ENCODE assay signal across 17 cellular contexts in the genomic region with DNA sequence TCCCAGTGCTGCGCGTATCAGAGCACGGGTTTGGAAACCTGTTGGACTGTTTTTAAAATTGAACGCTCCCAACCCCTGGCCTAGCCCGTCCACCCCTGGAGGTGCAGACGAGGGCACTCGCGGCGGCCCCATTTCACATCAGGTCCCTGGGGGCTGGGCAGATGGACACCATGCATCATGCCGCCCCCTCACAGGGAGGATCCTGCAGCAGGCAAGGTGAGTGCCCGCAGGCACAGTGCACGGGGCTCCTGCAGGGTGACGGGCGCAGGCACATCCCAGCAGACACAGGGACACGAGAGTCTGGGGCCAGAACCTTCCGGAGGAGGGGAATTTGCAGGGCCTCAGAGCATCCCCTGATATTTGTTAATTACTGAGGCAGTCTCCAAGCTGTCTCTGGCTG. TPM values are rescaled to one million over a fixed set of nuclear protein-coding genes. Genes with fewer than 3 reads are reported as not detected.
DNase-seq lines count a peak whose midpoint lies in the region; ATAC-seq and TF ChIP-seq lines count a peak whose summit lies in the region.
"Had no signal": no experiment of that assay in that cellular context is flagged by ENCODE, and none has a peak within 500 bp of the region (broad histone marks: within the 10 kb centered on the region; RNA-seq: fewer than 3 reads in every experiment).

No MANE protein-coding gene starts in this region.

- DNase-seq in Right ventricle myocardium inferior (ENCODE audit: missing footprints), result peak; percentile 37
- no peak for DNase-seq in left ventricle myocardium inferior
- DNase-seq in natural killer cell treated with Interleukin-12 subunit alpha and Interleukin-12 subunit beta and Interleukin-15 and Interleukin-18, amount 100 ng/mL, for 72 hours (ENCODE audit: low spot score), result peak; percentile 55
- no peak for DNase-seq in natural killer cell
- peak; percentile 8 for DNase-seq in iPS-NIHi11 (ENCODE audit: low spot score)
- DNase-seq in neuronal stem cell (ENCODE audit: low spot score), result no peak
- DNase-seq in PC-9, result no peak
- DNase-seq: Calu3; CD8-positive, alpha-beta T cell; DMS79 treated with DMSO at 0.1 percent for 48 hours; GF-D8; H9 had no signal

- H3K9ac ChIP-seq in neuronal stem cell (ENCODE audit: low read depth, low read length, poor library complexity), result no peak overlapping the region
- H3K9ac ChIP-seq: BLaER1 treated with 17β-estradiol and CSF1 and Interleukin-3, amounts not matched to agents 10 nM and 100 nM had no signal

- no peak overlapping the region for H4K91ac ChIP-seq in neuronal stem cell (ENCODE audit: low read depth, low read length, poor library complexity)

- H3K27me3 ChIP-seq in left ventricle myocardium inferior (ENCODE audit: low read depth) (peaks cover 49% of the 10 kb centered on the region), neuronal stem cell (ENCODE audit: control insufficient read depth in 3 of 3, insufficient read depth in 3 of 3, low read depth in 1 of 3, low read length in 3 of 3) (peaks cover 0 to 12% (median 0%) of the 10 kb centered on the region in 3 experiments), PC-9 (ENCODE audit: insufficient read depth, low read depth) (no peaks in the 10 kb centered on the region)
- H3K27me3 ChIP-seq: BLaER1 treated with 17β-estradiol and CSF1 and Interleukin-3, amounts not matched to agents 10 nM and 100 nM had no signal

- no TSS peak for BruUV-seq in PC-9 (replicated peaks; lab: Mats Ljungman, UMichigan)

- no CpG with 5 or more reads among the region's 16 CpGs for WGBS in neuronal stem cell (ENCODE audit: extremely low coverage in 2 of 2, insufficient read length in 2 of 2, insufficient replicate concordance in 1 of 2), 2 donors

- no peaks in the 10 kb centered on the region for H3K36me3 Mint-ChIP-seq in natural killer cell treated with Interleukin-12 subunit alpha and Interleukin-12 subunit beta and Interleukin-15 and Interleukin-18, amount 100 ng/mL, for 72 hours
- no peaks in the 10 kb centered on the region for H3K36me3 Mint-ChIP-seq in natural killer cell

- peaks cover 2% of the 10 kb centered on the region for H3K79me1 ChIP-seq in neuronal stem cell (ENCODE audit: low read depth, low read length)

- no peak overlapping the region for H3K27ac ChIP-seq in left ventricle myocardium inferior (replicated peaks)
- H3K27ac ChIP-seq in neuronal stem cell (replicated peaks; ENCODE audit: low read length), result no peak overlapping the region
- H3K27ac ChIP-seq in PC-9, result no peak overlapping the region
- H3K27ac ChIP-seq: BLaER1 treated with 17β-estradiol and CSF1 and Interleukin-3, amounts not matched to agents 10 nM and 100 nM had no signal

- no peaks in the 10 kb centered on the region for H3K9me2 ChIP-seq in PC-9 (ENCODE audit: insufficient read depth)

- H3K4me1 Mint-ChIP-seq in natural killer cell treated with Interleukin-12 subunit alpha and Interleukin-12 subunit beta and Interleukin-15 and Interleukin-18, amount 100 ng/mL, for 72 hours (ENCODE audit: low read depth in 2 of 2), result no peaks in the 10 kb centered on the region
- peaks cover 5 to 7% of the 10 kb centered on the region in 2 donors for H3K4me1 Mint-ChIP-seq in natural killer cell
- H3K4me1 Mint-ChIP-seq: H9 had no signal

- no peak overlapping the region for H2BK15ac ChIP-seq in neuronal stem cell (ENCODE audit: low read length)

- H3K4me3 ChIP-seq in left ventricle myocardium inferior (no peak overlapping the region), neuronal stem cell (ENCODE audit: low read length in 2 of 2) (no peak overlapping the region), PC-9 (no peak overlapping the region)
- H3K4me3 ChIP-seq: BLaER1 treated with 17β-estradiol and CSF1 and Interleukin-3, amounts not matched to agents 10 nM and 100 nM had no signal

- no peak overlapping the region for H2BK120ac ChIP-seq in neuronal stem cell (ENCODE audit: low read depth, low read length)

- H3F3A ChIP-seq in PC-9 (ENCODE audit: insufficient read depth, low read depth), result no peaks in the 10 kb centered on the region

- no peaks in the 10 kb centered on the region for H4K20me1 ChIP-seq in PC-9 (ENCODE audit: insufficient read depth)
- H4K20me1 ChIP-seq: BLaER1 treated with 17β-estradiol and CSF1 and Interleukin-3, amounts not matched to agents 10 nM and 100 nM had no signal

- no peaks in the 10 kb centered on the region for H3K79me2 ChIP-seq in PC-9 (ENCODE audit: low read depth)

- no peak overlapping the region for H3K18ac ChIP-seq in neuronal stem cell (ENCODE audit: low read length)

- H2AFZ ChIP-seq in neuronal stem cell (ENCODE audit: low read length), result no peak overlapping the region
- no peak overlapping the region for H2AFZ ChIP-seq in PC-9

- POLR2A ChIA-PET in PC-9 (lab: Charles Lee; ENCODE audit: unreplicated experiment), result no interaction called here

- ATAC-seq in Right ventricle myocardium inferior, result no peak
- no peak for ATAC-seq in natural killer cell treated with Interleukin-12 subunit alpha and Interleukin-12 subunit beta and Interleukin-15 and Interleukin-18, amount 100 ng/mL, for 72 hours
- ATAC-seq in natural killer cell, result no peak
- ATAC-seq in GM19324 (IDR thresholded peaks at IDR 0.05; ENCODE audit: low FRiP score, unreplicated experiment), result no peak
- ATAC-seq: CD8-positive, alpha-beta T cell; HepG2 had no signal

- H3K4me3 Mint-ChIP-seq in natural killer cell treated with Interleukin-12 subunit alpha and Interleukin-12 subunit beta and Interleukin-15 and Interleukin-18, amount 100 ng/mL, for 72 hours, result no peak overlapping the region
- no peak overlapping the region for H3K4me3 Mint-ChIP-seq in natural killer cell
- H3K4me3 Mint-ChIP-seq: B cell; CD8-positive, alpha-beta T cell; H9 had no signal

- no peaks in the 10 kb centered on the region for H3K27me3 Mint-ChIP-seq in natural killer cell treated with Interleukin-12 subunit alpha and Interleukin-12 subunit beta and Interleukin-15 and Interleukin-18, amount 100 ng/mL, for 72 hours
- no peaks in the 10 kb centered on the region for H3K27me3 Mint-ChIP-seq in natural killer cell (ENCODE audit: low read depth in 2 of 2)
- H3K27me3 Mint-ChIP-seq: B cell had no signal

- TF ChIP-seq CTCF in left ventricle myocardium inferior (IDR thresholded peaks at IDR 0.05; ENCODE audit: borderline replicate concordance) (no peak), natural killer cell (IDR thresholded peaks at IDR 0.05) (no peak), PC-9 (conservative IDR thresholded peaks at IDR 0.05) (no peak)

- CTCF ChIA-PET in PC-9 (lab: Charles Lee), result no interaction called here

- H3K9me3 ChIP-seq in left ventricle myocardium inferior (replicated peaks) (no peaks in the 10 kb centered on the region), neuronal stem cell (replicated peaks in 1 of 2; ENCODE audit: control insufficient read depth in 2 of 2, insufficient read depth in 1 of 2, low read depth in 1 of 2, low read length in 2 of 2) (peaks cover 0 to 5% of the 10 kb centered on the region in 2 donors), PC-9 (ENCODE audit: insufficient read depth, low read depth) (no peaks in the 10 kb centered on the region)

- no peak overlapping the region for H3K27ac Mint-ChIP-seq in natural killer cell treated with Interleukin-12 subunit alpha and Interleukin-12 subunit beta and Interleukin-15 and Interleukin-18, amount 100 ng/mL, for 72 hours
- H3K27ac Mint-ChIP-seq in natural killer cell, result no peak overlapping the region
- H3K27ac Mint-ChIP-seq: B cell; CD8-positive, alpha-beta T cell had no signal

- no peak overlapping the region for H4K8ac ChIP-seq in neuronal stem cell (ENCODE audit: low read depth, low read length)

- no peak overlapping the region for H2BK5ac ChIP-seq in neuronal stem cell (ENCODE audit: low read length)

- H2AK5ac ChIP-seq in neuronal stem cell (ENCODE audit: low read depth, low read length), result peak overlapping the region; percentile 70

- no peaks in the 10 kb centered on the region for H3K9me3 Mint-ChIP-seq in natural killer cell treated with Interleukin-12 subunit alpha and Interleukin-12 subunit beta and Interleukin-15 and Interleukin-18, amount 100 ng/mL, for 72 hours
- H3K9me3 Mint-ChIP-seq in natural killer cell, result no peaks in the 10 kb centered on the region
- H3K9me3 Mint-ChIP-seq: CD8-positive, alpha-beta T cell had no signal

- intact Hi-C loops in Right ventricle myocardium inferior (cut with DNase I), result no loop called here
- intact Hi-C loops in left ventricle myocardium inferior (cut with micrococcal nuclease), result no loop called here
- intact Hi-C loops in natural killer cell (cut with micrococcal nuclease), result no loop called here
- intact Hi-C loops in PC-9 (cut with micrococcal nuclease; ENCODE audit: unreplicated experiment), result no loop called here

- H3K36me3 ChIP-seq in left ventricle myocardium inferior, result no peaks in the 10 kb centered on the region
- no peaks in the 10 kb centered on the region for H3K36me3 ChIP-seq in neuronal stem cell (replicated peaks in 1 of 2; ENCODE audit: control insufficient read depth in 2 of 2, insufficient read depth in 2 of 2, low read length in 2 of 2)
- H3K36me3 ChIP-seq in PC-9 (ENCODE audit: low read depth), result no peaks in the 10 kb centered on the region
- H3K36me3 ChIP-seq: BLaER1 treated with 17β-estradiol and CSF1 and Interleukin-3, amounts not matched to agents 10 nM and 100 nM had no signal

- H3K4me2 ChIP-seq in neuronal stem cell (ENCODE audit: insufficient read depth, low read length, poor library complexity, severe bottlenecking), result no peak overlapping the region
- no peak overlapping the region for H3K4me2 ChIP-seq in PC-9
- H3K4me2 ChIP-seq: BLaER1 treated with 17β-estradiol and CSF1 and Interleukin-3, amounts not matched to agents 10 nM and 100 nM had no signal

- H3K4ac ChIP-seq in neuronal stem cell (ENCODE audit: low read length), result no peak overlapping the region

- H3K14ac ChIP-seq in neuronal stem cell (ENCODE audit: low read length), result peak overlapping the region; percentile 82

- H3K4me1 ChIP-seq in left ventricle myocardium inferior (no peaks in the 10 kb centered on the region), neuronal stem cell (ENCODE audit: control insufficient read depth in 2 of 2, insufficient read depth in 1 of 2, low read depth in 1 of 2, low read length in 2 of 2) (no peaks in the 10 kb centered on the region), PC-9 (replicated peaks; ENCODE audit: insufficient read depth) (no peaks in the 10 kb centered on the region)

- no peak overlapping the region for H2BK12ac ChIP-seq in neuronal stem cell (ENCODE audit: low read length)

- H3K23ac ChIP-seq in neuronal stem cell (ENCODE audit: low read depth, low read length, poor library complexity), result no peak overlapping the region

RNA-seq across cellular contexts. Expression of gene ANO9, which starts 7.3 kb away (rescaled TPM):
- total RNA-seq in Right ventricle myocardium inferior, result 0.41 TPM
- total RNA-seq in left ventricle myocardium inferior, result 0.11 TPM
- total RNA-seq in natural killer cell treated with Interleukin-12 subunit alpha and Interleukin-12 subunit beta and Interleukin-15 and Interleukin-18, amount 100 ng/mL, for 72 hours, result 1 to 10 TPM; 2.4 to 6.7 TPM
- total RNA-seq in natural killer cell, result 10 to 100 TPM; 15.1 to 21.3 (median 15.1) TPM
- polyA plus RNA-seq in neuronal stem cell (2013, experiment 1 of 2), result 2.8 TPM
- 1.9 TPM for polyA plus RNA-seq in neuronal stem cell (2013, experiment 2 of 2)
- 18.1 and 27.6 TPM in 2 replicates for total RNA-seq in PC-9 (2021)
- total RNA-seq: A172 had no signal

RNA-seq across cellular contexts. Expression of gene PTDSS2, which starts 15.6 kb away (rescaled TPM):
- total RNA-seq in Right ventricle myocardium inferior (27.8 TPM), left ventricle myocardium inferior (30.2 TPM), natural killer cell (10 to 100 TPM; 21.5 to 25.1 (median 23.4) TPM), PC-9 (2021) (32.5 and 38.8 TPM in 2 replicates)
- total RNA-seq in natural killer cell treated with Interleukin-12 subunit alpha and Interleukin-12 subunit beta and Interleukin-15 and Interleukin-18, amount 100 ng/mL, for 72 hours, result 10 to 100 TPM; 20.6 to 56.9 TPM
- polyA plus RNA-seq in neuronal stem cell (2013, experiment 1 of 2), result 27.4 TPM
- polyA plus RNA-seq in neuronal stem cell (2013, experiment 2 of 2), result 26.0 TPM

RNA-seq across cellular contexts. Expression of gene SIGIRR, which starts 19.7 kb away (rescaled TPM):
- total RNA-seq in Right ventricle myocardium inferior (50.0 TPM), left ventricle myocardium inferior (34.9 TPM), natural killer cell (100 to 1,000 TPM; 619 to 690 (median 666) TPM), PC-9 (2021) (78.9 and 98.3 TPM in 2 replicates)
- total RNA-seq in natural killer cell treated with Interleukin-12 subunit alpha and Interleukin-12 subunit beta and Interleukin-15 and Interleukin-18, amount 100 ng/mL, for 72 hours, result 10 to 100 TPM; 39.0 to 44.9 TPM
- polyA plus RNA-seq in neuronal stem cell (2013, experiment 1 of 2), result 15.1 TPM
- 13.4 TPM for polyA plus RNA-seq in neuronal stem cell (2013, experiment 2 of 2)

RNA-seq across cellular contexts. Expression of gene PKP3, which starts 40.5 kb away (rescaled TPM):
- total RNA-seq in Right ventricle myocardium inferior (0.32 TPM), left ventricle myocardium inferior (0.52 TPM), natural killer cell (under 1 TPM in 2 of 3 donors, not detected in 1; 0.29 to 0.56 TPM), PC-9 (2021) (83.7 and 109 TPM in 2 replicates)
- total RNA-seq in natural killer cell treated with Interleukin-12 subunit alpha and Interleukin-12 subunit beta and Interleukin-15 and Interleukin-18, amount 100 ng/mL, for 72 hours, result not detected
- 0.40 TPM for polyA plus RNA-seq in neuronal stem cell (2013, experiment 1 of 2)
- 0.40 TPM for polyA plus RNA-seq in neuronal stem cell (2013, experiment 2 of 2)
- total RNA-seq: B cell had no signal

Comparison
In these comparisons a context has a peak if more than half of its experiments do, and no peak if none do; other contexts are left out.
1. DNase-seq: peak in Right ventricle myocardium inferior (single experiment), natural killer cell treated with Interleukin-12 subunit alpha and Interleukin-12 subunit beta and Interleukin-15 and Interleukin-18, amount 100 ng/mL, for 72 hours (single experiment) and iPS-NIHi11 (single experiment); none in left ventricle myocardium inferior (single experiment), natural killer cell (single experiment), neuronal stem cell (single experiment) and PC-9 (0 of 2).